17 cellular contexts compared by ENCODE assay signal in the genomic region with DNA sequence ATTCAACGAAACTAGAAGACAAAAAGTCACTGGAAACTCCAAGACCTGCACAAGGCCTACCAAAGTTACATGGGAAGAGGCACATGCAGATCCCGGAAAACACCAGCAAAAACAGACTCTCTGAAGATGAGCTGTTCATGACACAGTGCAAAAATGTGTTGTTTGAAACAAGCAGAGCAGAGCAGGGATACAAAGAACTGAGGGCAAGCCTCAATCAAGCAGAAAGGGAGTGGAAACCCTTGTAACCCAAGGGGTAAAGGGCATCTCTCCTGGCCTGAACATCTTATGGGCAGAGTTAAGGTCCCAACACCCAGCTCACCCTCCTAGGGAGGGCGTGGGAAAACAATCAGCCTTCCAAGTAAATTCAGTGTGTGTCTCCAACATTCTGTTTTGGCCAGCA. TPM values are rescaled to one million over a fixed set of nuclear protein-coding genes. Genes with fewer than 3 reads are reported as not detected.
DNase-seq lines count a peak whose midpoint lies in the region; TF ChIP-seq lines count a peak whose summit lies in the region.
"Had no signal": no experiment of that assay in that cellular context is flagged by ENCODE, and none has a peak within 500 bp of the region (broad histone marks: within the 10 kb centered on the region; RNA-seq: fewer than 3 reads in every experiment).

No MANE protein-coding gene starts in this region.

- H3K36me3 Mint-ChIP-seq in HFFc6 (ENCODE audit: low read depth), result peaks cover 12% of the 10 kb centered on the region
- peaks cover 38% of the 10 kb centered on the region for H3K36me3 Mint-ChIP-seq in nephron progenitor cell (ENCODE audit: low read depth)
- H3K36me3 Mint-ChIP-seq: CD4-positive, CD25-positive, alpha-beta regulatory T cell had no signal

- H3K4me3 Mint-ChIP-seq in HFFc6 (no peak overlapping the region), nephron progenitor cell (no peak overlapping the region)
- H3K4me3 Mint-ChIP-seq: CD4-positive, CD25-positive, alpha-beta regulatory T cell had no signal

- CTCF ChIA-PET in AG04450 (lab: Charles Lee), result interaction anchor here (1.6 kb wide), 1 partner anchor 34 kb away, joined by 13 read pairs; no protein-coding TSS in a partner anchor
- CTCF ChIA-PET in HEK293T (lab: Yijun Ruan, JAX), result interaction anchor here (0.5 kb wide), 1 partner anchor 31 kb away, joined by 6 read pairs; no protein-coding TSS in a partner anchor

- no peaks in the 10 kb centered on the region for H3K9me3 ChIP-seq in AG04450 (ENCODE audit: control insufficient read depth, insufficient read depth, low read length)
- H3K9me3 ChIP-seq: SJCRH30 had no signal

- POLR2A ChIA-PET in AG04450 (lab: Yijun Ruan, JAX) (interaction anchor here (0.6 kb wide), 1 partner anchor 71 kb away, joined by 3 read pairs; no protein-coding TSS in a partner anchor), HEK293T (lab: Yijun Ruan, JAX) (interaction anchor here (1.7 kb wide), 1 partner anchor 10 kb away, joined by 11 read pairs; a partner anchor contains a TSS)

- H3K9me3 Mint-ChIP-seq in HFFc6 (no peaks in the 10 kb centered on the region), nephron progenitor cell (no peaks in the 10 kb centered on the region)
- H3K9me3 Mint-ChIP-seq: CD4-positive, CD25-positive, alpha-beta regulatory T cell had no signal

- TF ChIP-seq CTCF in AG04450 (IDR thresholded peaks at IDR 0.05; ENCODE audit: low read depth, low read length) (no peak), HFFc6 (IDR thresholded peaks at IDR 0.05) (no peak), nephron progenitor cell (IDR thresholded peaks at IDR 0.05) (no peak)

- H3K4me3 ChIP-seq in AG04450 (ENCODE audit: low read depth, low read length), result no peak overlapping the region
- H3K4me3 ChIP-seq: SJCRH30 had no signal

- H3K4me1 Mint-ChIP-seq in HFFc6 (ENCODE audit: low read depth), result no peaks in the 10 kb centered on the region; the same call in none of the 2 replicates
- no peaks in the 10 kb centered on the region for H3K4me1 Mint-ChIP-seq in nephron progenitor cell
- H3K4me1 Mint-ChIP-seq: CD4-positive, CD25-positive, alpha-beta regulatory T cell had no signal

- no peaks in the 10 kb centered on the region for H3K27me3 ChIP-seq in AG04450 (ENCODE audit: control insufficient read depth, insufficient read depth, low read length)
- H3K27me3 ChIP-seq: SJCRH30 had no signal

- DNase-seq in AG04450 (ENCODE audit: low read depth, low spot score), result no peak
- DNase-seq in HFFc6, result no peak
- DNase-seq in kidney tubule cell (ENCODE audit: low spot score), result peak; percentile 69
- DNase-seq in nephron progenitor cell, result no peak
- DNase-seq in T1000 (lab: John Stamatoyannopoulos, UW), result no peak
- DNase-seq in NCI-H1417 (lab: John Stamatoyannopoulos, UW), result no peak
- no peak for DNase-seq in HEK293T (ENCODE audit: extremely low spot score)
- DNase-seq: CD4-positive, CD25-positive, alpha-beta regulatory T cell; DMS79; NCI-H1105; NCI-H2081 treated with DMSO at 0.1 percent for 48 hours; NCI-H2171 treated with DMSO at 0.1 percent for 48 hours; NCI-H524 treated with DMSO at 0.1 percent for 48 hours; NCI-H82; SJCRH30 had no signal

- H3K27ac ChIP-seq in AG04450 (ENCODE audit: low read depth, low read length), result peak overlapping the region; percentile 47
- H3K27ac ChIP-seq: HL-60, KMS-11, SJCRH30 had no signal

- no peaks in the 10 kb centered on the region; the same call in 1 of the 2 replicates for H3K27me3 Mint-ChIP-seq in HFFc6 (ENCODE audit: insufficient read depth)
- peaks cover 2% of the 10 kb centered on the region for H3K27me3 Mint-ChIP-seq in nephron progenitor cell (ENCODE audit: low read depth, poor library complexity)
- H3K27me3 Mint-ChIP-seq: CD4-positive, CD25-positive, alpha-beta regulatory T cell had no signal

- H3K27ac Mint-ChIP-seq in HFFc6, result peak overlapping the region; percentile 62
- H3K27ac Mint-ChIP-seq in nephron progenitor cell, result peak overlapping the region; percentile 77
- H3K27ac Mint-ChIP-seq: CD4-positive, CD25-positive, alpha-beta regulatory T cell had no signal

TF ChIP-seq in HEK293T, 16 proteins besides CTCF, POLR2A, EP300 and RAD21:
- TF ChIP-seq ARNT (IDR thresholded peaks at IDR 0.05) (no peak), FOXA1 (IDR thresholded peaks at IDR 0.05) (no peak), FOXK2 (IDR thresholded peaks at IDR 0.05) (no peak), TARDBP (IDR thresholded peaks at IDR 0.05) (no peak), FOXM1 (IDR thresholded peaks at IDR 0.05; ENCODE audit: borderline replicate concordance) (no peak), NFRKB (IDR thresholded peaks at IDR 0.05) (no peak), CTBP1 (IDR thresholded peaks at IDR 0.05; ENCODE audit: borderline replicate concordance) (no peak), BHLHE40 (IDR thresholded peaks at IDR 0.05; ENCODE audit: borderline replicate concordance) (no peak), HDGF (IDR thresholded peaks at IDR 0.05; ENCODE audit: borderline replicate concordance) (no peak), SP1 (IDR thresholded peaks at IDR 0.05) (no peak), ZNF384 (IDR thresholded peaks at IDR 0.05) (no peak)

RNA-seq across cellular contexts. Expression of a gene that starts 10.6 kb away (rescaled TPM):
- polyA plus RNA-seq in AG04450 (2011; rRNA removed), result 66.0 and 66.4 TPM in 2 replicates
- polyA minus RNA-seq in AG04450 (2011; rRNA and poly(A)+ RNA removed), result 47.2 and 47.8 TPM in 2 replicates
- 10 to 100 TPM; 20.3 to 27.1 (median 21.8) TPM for total RNA-seq in HFFc6 (2021; fragmentation: NEBNext Ultra II Directional; extraction: Animal tissue kit (Norgen Biotek cat#: 25700))

RNA-seq across cellular contexts. Expression of a gene that starts 10.9 kb away (rescaled TPM):
- polyA plus RNA-seq in AG04450 (2011; rRNA removed), result 214 and 302 TPM in 2 replicates
- polyA minus RNA-seq in AG04450 (2011; rRNA and poly(A)+ RNA removed), result 148 and 235 TPM in 2 replicates
- total RNA-seq in HFFc6 (2021; fragmentation: NEBNext Ultra II Directional; extraction: Animal tissue kit (Norgen Biotek cat#: 25700)), result 100 to 1,000 TPM; 164 to 197 (median 180) TPM

RNA-seq across cellular contexts. Expression of a gene that starts 23.4 kb away (rescaled TPM):
- polyA plus RNA-seq in AG04450 (2011; rRNA removed), result 95.4 and 102 TPM in 2 replicates
- 95.0 and 124 TPM in 2 replicates for polyA minus RNA-seq in AG04450 (2011; rRNA and poly(A)+ RNA removed)
- 100 to 1,000 TPM; 117 to 151 (median 127) TPM for total RNA-seq in HFFc6 (2021; fragmentation: NEBNext Ultra II Directional; extraction: Animal tissue kit (Norgen Biotek cat#: 25700))

RNA-seq across cellular contexts. Expression of a gene that starts 52.1 kb away (rescaled TPM):
- 0.20 and 0.26 TPM in 2 replicates for polyA plus RNA-seq in AG04450 (2011; rRNA removed)
- 0.17 and 0.60 TPM in 2 replicates for polyA minus RNA-seq in AG04450 (2011; rRNA and poly(A)+ RNA removed)
- total RNA-seq in HFFc6 (2021; fragmentation: NEBNext Ultra II Directional; extraction: Animal tissue kit (Norgen Biotek cat#: 25700)), result under 1 TPM in 5 of 6 experiments, not detected in 1; 0.19 to 0.68 (median 0.30) TPM
